ENCODE assay signal across 10 cellular contexts in genomic region chr9:129023036-129023907, GRCh38. TPM values are rescaled to one million over a fixed set of nuclear protein-coding genes. Genes with fewer than 3 reads are reported as not detected.
A peak's percentile ranks its signal among the peaks of the same experiment; 100 is the strongest.
DNase-seq lines count a peak whose midpoint lies in the region; ATAC-seq and TF ChIP-seq lines count a peak whose summit lies in the region.
"Had no signal": no experiment of that assay in that cellular context is flagged by ENCODE, and none has a peak within 500 bp of the region (broad histone marks: within the 10 kb centered on the region; RNA-seq: fewer than 3 reads in every experiment).

No MANE protein-coding gene starts in this region.

- BruUV-seq in Calu3 (replicated peaks; lab: Mats Ljungman, UMichigan) = no TSS peak

- H3K9me3 ChIP-seq in CD8-positive, alpha-beta memory T cell (ENCODE audit: low read length) = no peaks in the 10 kb centered on the region
- H3K9me3 ChIP-seq: tibial artery had no signal

- POLR2A ChIA-PET in CD8-positive, alpha-beta memory T cell (lab: Charles Lee) = no interaction called here

- peak overlapping the region; percentile 75 for H3K27ac Mint-ChIP-seq in neural crest cell (ENCODE audit: unreplicated experiment)
- H3K27ac Mint-ChIP-seq in Calu3 (ENCODE audit: unreplicated experiment) = no peak overlapping the region
- peak overlapping the region in 2 of 8 donors; percentile 23 to 93 for H3K27ac Mint-ChIP-seq in CD8-positive, alpha-beta memory T cell
- H3K27ac Mint-ChIP-seq: T-helper 1 cell treated with Interleukin-12 subunit alpha and Interleukin-12 subunit beta and Interleukin-4 antibody, amounts not matched to agents 30 μg/mL and 1 μg/mL, for 36 hours had no signal

- H3K27ac ChIP-seq in CD8-positive, alpha-beta memory T cell (ENCODE audit: low read depth, low read length) = no peak overlapping the region
- H3K27ac ChIP-seq: tibial artery had no signal

- TF ChIP-seq CTCF in neural crest cell (conservative IDR thresholded peaks at IDR 0.05) (no peak), Calu3 (IDR thresholded peaks at IDR 0.05; ENCODE audit: unreplicated experiment) (no peak)

- H3K4me1 Mint-ChIP-seq in neural crest cell (peaks cover 38% of the 10 kb centered on the region), Calu3 (ENCODE audit: low read depth, unreplicated experiment) (peaks cover 14% of the 10 kb centered on the region)
- H3K4me1 Mint-ChIP-seq in CD8-positive, alpha-beta memory T cell = peaks cover 26 to 42% (median 31%) of the 10 kb centered on the region in 3 donors

- peak; percentile 67 for DNase-seq in COR-L47 (lab: John Stamatoyannopoulos, UW)
- DNase-seq in NCI-H2227 (lab: John Stamatoyannopoulos, UW; ENCODE audit: unreplicated experiment) = peak; percentile 78
- peak; percentile 85 for DNase-seq in dedifferentiated amniotic fluid mesenchymal stem cell (ENCODE audit: extremely low spot score)
- DNase-seq in neural crest cell (ENCODE audit: low read depth, low spot score) = no peak
- DNase-seq in activated CD4-positive, CD25-positive, alpha-beta regulatory T cell (lab: John Stamatoyannopoulos, UW) = no peak
- DNase-seq in Calu3 = no peak
- DNase-seq in CD8-positive, alpha-beta memory T cell = no peak

- H3K27me3 Mint-ChIP-seq in neural crest cell (ENCODE audit: low read depth) (no peaks in the 10 kb centered on the region), Calu3 (ENCODE audit: unreplicated experiment) (no peaks in the 10 kb centered on the region)
- H3K27me3 Mint-ChIP-seq in CD8-positive, alpha-beta memory T cell = no peaks in the 10 kb centered on the region

- H3K36me3 Mint-ChIP-seq in neural crest cell (ENCODE audit: low read depth) (no peaks in the 10 kb centered on the region), Calu3 (ENCODE audit: insufficient read depth, unreplicated experiment) (peaks cover 29% of the 10 kb centered on the region)
- peaks cover 0 to 17% (median 4%) of the 10 kb centered on the region in 3 donors for H3K36me3 Mint-ChIP-seq in CD8-positive, alpha-beta memory T cell

- H3K27me3 ChIP-seq in CD8-positive, alpha-beta memory T cell (ENCODE audit: insufficient read depth, low read length, poor library complexity, severe bottlenecking) = no peaks in the 10 kb centered on the region
- H3K27me3 ChIP-seq: tibial artery had no signal

- H3K9me3 Mint-ChIP-seq in neural crest cell (no peaks in the 10 kb centered on the region), Calu3 (ENCODE audit: low read depth, unreplicated experiment) (no peaks in the 10 kb centered on the region)
- H3K9me3 Mint-ChIP-seq in CD8-positive, alpha-beta memory T cell = no peaks in the 10 kb centered on the region
- H3K9me3 Mint-ChIP-seq: T-helper 1 cell treated with Interleukin-12 subunit alpha and Interleukin-12 subunit beta and Interleukin-4 antibody, amounts not matched to agents 30 μg/mL and 1 μg/mL, for 36 hours had no signal

- intact Hi-C loops in Calu3 (cut with micrococcal nuclease; ENCODE audit: unreplicated experiment) = no loop called here

- no peak overlapping the region for H3K4me3 ChIP-seq in CD8-positive, alpha-beta memory T cell (ENCODE audit: low read length)
- H3K4me3 ChIP-seq: tibial artery had no signal

- H3K4me3 Mint-ChIP-seq in neural crest cell (peak overlapping the region; percentile 62), Calu3 (ENCODE audit: low read depth, unreplicated experiment) (no peak overlapping the region)
- peak overlapping the region in 1 of 7 donors; percentile 68 for H3K4me3 Mint-ChIP-seq in CD8-positive, alpha-beta memory T cell
- H3K4me3 Mint-ChIP-seq: T-helper 1 cell treated with Interleukin-12 subunit alpha and Interleukin-12 subunit beta and Interleukin-4 antibody, amounts not matched to agents 30 μg/mL and 1 μg/mL, for 36 hours had no signal

- H3K36me3 ChIP-seq in CD8-positive, alpha-beta memory T cell (ENCODE audit: insufficient read depth, low read length) = no peaks in the 10 kb centered on the region

- CTCF ChIA-PET in Calu3 (lab: Charles Lee) = interaction anchor here (0.6 kb wide), 1 partner anchor 148 kb away, joined by 3 read pairs; no protein-coding TSS in a partner anchor
- CTCF ChIA-PET in CD8-positive, alpha-beta memory T cell (lab: Charles Lee) = no interaction called here

- H3K4me1 ChIP-seq in CD8-positive, alpha-beta memory T cell (ENCODE audit: insufficient read depth, low read length) = peaks cover 16% of the 10 kb centered on the region

- ATAC-seq in activated CD4-positive, CD25-positive, alpha-beta regulatory T cell treated with anti-CD3 and anti-CD28 coated beads, Interleukin-2, amount 50 U/mL, for 24 hours = no peak

RNA-seq across cellular contexts. Expression of gene SH3GLB2, which starts 4.9 kb away (rescaled TPM):
- total RNA-seq in neural crest cell (71.7 and 76.1 TPM in 2 replicates), Calu3 (2022) (66.5 and 83.8 TPM in 2 replicates)
- total RNA-seq in CD8-positive, alpha-beta memory T cell = 10 to 100 TPM; 55.0 to 58.3 TPM
- 36.2 TPM for polyA plus RNA-seq in CD8-positive, alpha-beta memory T cell

RNA-seq across cellular contexts. Expression of gene MIGA2, which starts 13.2 kb away (rescaled TPM):
- 34.4 and 38.3 TPM in 2 replicates for total RNA-seq in neural crest cell
- 17.8 and 21.2 TPM in 2 replicates for total RNA-seq in Calu3 (2022)
- total RNA-seq in CD8-positive, alpha-beta memory T cell = 10 to 100 TPM; 35.5 to 38.8 TPM
- polyA plus RNA-seq in CD8-positive, alpha-beta memory T cell = 13.0 TPM

RNA-seq across cellular contexts. Expression of gene DOLPP1, which starts 57.6 kb away (rescaled TPM):
- total RNA-seq in neural crest cell (43.1 and 43.9 TPM in 2 replicates), Calu3 (2022) (14.4 and 16.1 TPM in 2 replicates)
- total RNA-seq in CD8-positive, alpha-beta memory T cell = 10 to 100 TPM; 27.8 to 30.2 TPM
- polyA plus RNA-seq in CD8-positive, alpha-beta memory T cell = 15.3 TPM

Comparison
In these comparisons a context has a peak if more than half of its experiments do, and no peak if none do; other contexts are left out.
1. DNase-seq: peak in COR-L47 (single experiment), NCI-H2227 (single experiment) and dedifferentiated amniotic fluid mesenchymal stem cell (single experiment); none in neural crest cell (single experiment), activated CD4-positive, CD25-positive, alpha-beta regulatory T cell (0 of 4), Calu3 (single experiment) and CD8-positive, alpha-beta memory T cell (0 of 5).